8 cellular contexts compared by ENCODE assay signal in genomic region chr4:168630445-168631187, GRCh38.
DNase-seq lines count a peak whose midpoint lies in the region; ATAC-seq and TF ChIP-seq lines count a peak whose summit lies in the region.

No MANE protein-coding gene starts in this region.

- H3K4me1 ChIP-seq in ES-I3 (ENCODE audit: insufficient read depth, low read length) (peaks cover 14% of the 10 kb centered on the region), rectal smooth muscle tissue (ENCODE audit: control insufficient read depth, insufficient read depth, low read length) (peaks cover 4% of the 10 kb centered on the region)

- H3K4me3 ChIP-seq in foreskin fibroblast (ENCODE audit: low read depth in 1 of 2, low read length in 2 of 2) = peak overlapping the region; percentile 66 to 75
- peak overlapping the region; percentile 90 for H3K4me3 ChIP-seq in rectal smooth muscle tissue (ENCODE audit: low read length)

- no peak for TF ChIP-seq CTCF in RWPE1 (conservative IDR thresholded peaks at IDR 0.05; ENCODE audit: low read depth)
- no peak for TF ChIP-seq CTCF in foreskin fibroblast (IDR thresholded peaks at IDR 0.05; ENCODE audit: low read depth, low read length)

- no peaks in the 10 kb centered on the region for H3K27me3 ChIP-seq in rectal smooth muscle tissue (ENCODE audit: control insufficient read depth, insufficient read depth, low read length)

- H3K27ac ChIP-seq in RWPE1 (no peak overlapping the region), rectal smooth muscle tissue (ENCODE audit: low read depth, low read length) (no peak overlapping the region)

- ATAC-seq in HG03457 (IDR thresholded peaks at IDR 0.05; ENCODE audit: unreplicated experiment) (no peak), left lobe of liver (no peak)

- DNase-seq in RWPE1 (ENCODE audit: low spot score) = peak; percentile 53
- DNase-seq in foreskin fibroblast = peak; percentile 72 to 85
- DNase-seq in T-helper 1 cell = no peak
- no peak for DNase-seq in NCI-H2081 (lab: John Stamatoyannopoulos, UW)
- DNase-seq in left lobe of liver (ENCODE audit: low spot score) = no peak

- H3K9me3 ChIP-seq in ES-I3 (ENCODE audit: control insufficient read depth, insufficient read depth, low read length) = no peaks in the 10 kb centered on the region

- POLR2A ChIA-PET in RWPE1 (lab: Yijun Ruan, JAX; ENCODE audit: low non-redundant PET) = no interaction called here

- H3K36me3 ChIP-seq in ES-I3 (ENCODE audit: insufficient read depth, low read length) (no peaks in the 10 kb centered on the region), rectal smooth muscle tissue (ENCODE audit: control insufficient read depth, insufficient read depth, low read length) (no peaks in the 10 kb centered on the region)

- H3K9ac ChIP-seq in ES-I3 (ENCODE audit: low read depth, low read length) = peak overlapping the region; percentile 97
- no peak overlapping the region for H3K9ac ChIP-seq in rectal smooth muscle tissue (ENCODE audit: low read length)

- CTCF ChIA-PET in RWPE1 (lab: Yijun Ruan, JAX) = interaction anchor here (0.7 to 1.5 kb wide), 4 partner anchors 30 to 79 kb away, joined by 3 to 7 read pairs (median 4); no protein-coding TSS in a partner anchor

Comparison
In these comparisons a context has a peak if more than half of its experiments do, and no peak if none do; other contexts are left out.
1. DNase-seq: peak in RWPE1 (single experiment) and foreskin fibroblast (2 of 2); none in T-helper 1 cell (0 of 5), NCI-H2081 (0 of 2) and left lobe of liver (single experiment).